ENCODE assay signal across 10 cellular contexts in the genomic region with DNA sequence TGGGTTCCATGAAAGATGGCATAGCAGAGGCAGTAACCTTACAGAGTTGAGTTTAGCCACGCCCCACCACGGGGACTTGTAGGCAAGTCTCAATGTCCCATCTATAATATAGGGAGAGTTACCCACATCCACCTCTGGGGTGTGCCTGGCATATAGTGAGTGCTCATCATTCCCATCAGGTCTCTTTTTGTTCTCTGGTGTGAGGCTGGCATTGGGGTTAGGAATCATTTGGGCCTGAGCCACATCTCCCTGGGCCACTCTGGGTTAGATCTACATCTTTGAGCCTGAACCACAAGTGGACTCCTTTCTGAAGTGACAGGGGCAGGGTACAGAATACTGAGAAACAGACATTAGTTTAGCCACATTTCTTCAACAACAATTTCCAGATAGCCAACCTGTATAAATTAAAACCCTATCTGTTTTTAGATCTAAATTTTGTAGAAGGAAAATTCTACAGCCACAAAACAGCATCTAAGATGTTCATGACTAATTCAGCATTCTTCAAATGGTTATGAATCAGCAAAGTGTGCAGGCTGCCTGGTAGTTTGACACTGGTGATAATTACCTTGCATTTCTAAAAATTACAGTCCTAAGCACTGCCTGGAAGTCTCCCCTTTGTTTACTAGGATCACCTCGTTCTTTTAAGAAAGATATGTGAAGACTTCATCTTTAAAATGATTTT. TPM values are rescaled to one million over a fixed set of nuclear protein-coding genes. Genes with fewer than 3 reads are reported as not detected.
DNase-seq lines count a peak whose midpoint lies in the region; ATAC-seq and TF ChIP-seq lines count a peak whose summit lies in the region.
"Had no signal": no experiment of that assay in that cellular context is flagged by ENCODE, and none has a peak within 500 bp of the region (broad histone marks: within the 10 kb centered on the region; RNA-seq: fewer than 3 reads in every experiment).

No MANE protein-coding gene starts in this region.

- H3K36me3 ChIP-seq in fibroblast of lung (ENCODE audit: control insufficient read depth, insufficient read depth, low read length) = no peaks in the 10 kb centered on the region
- H3K36me3 ChIP-seq in MG63 = no peaks in the 10 kb centered on the region
- no peaks in the 10 kb centered on the region for H3K36me3 ChIP-seq in sigmoid colon

- no peaks in the 10 kb centered on the region for H3K36me3 Mint-ChIP-seq in T-helper 17 cell (ENCODE audit: low read depth)

- ATAC-seq in GM21529 (IDR thresholded peaks at IDR 0.05; ENCODE audit: unreplicated experiment) (peak; percentile 48), T-helper 17 cell (peak; percentile 63), GM21367 (IDR thresholded peaks at IDR 0.05; ENCODE audit: unreplicated experiment) (no peak)

- H3K27ac ChIP-seq in AG04450 (ENCODE audit: low read depth, low read length) = peak overlapping the region; percentile 48
- H3K27ac ChIP-seq in fibroblast of lung (ENCODE audit: insufficient read depth, low read length) = peak overlapping the region; percentile 9
- no peak overlapping the region for H3K27ac ChIP-seq in sigmoid colon

- TF ChIP-seq CTCF in AG04450 (IDR thresholded peaks at IDR 0.05; ENCODE audit: low read depth, low read length) (no peak), fibroblast of lung (conservative IDR thresholded peaks at IDR 0.05 in 1 of 2, IDR thresholded peaks at IDR 0.05 in 1 of 2; ENCODE audit: low read depth in 1 of 2, low read length in 2 of 2) (no peak), sigmoid colon (IDR thresholded peaks at IDR 0.05) (no peak)

- H2AFZ ChIP-seq in fibroblast of lung (ENCODE audit: low read length) = no peak overlapping the region

- H4K20me1 ChIP-seq in fibroblast of lung (ENCODE audit: control insufficient read depth, extremely low read depth, insufficient read depth, low read length) = peaks cover 1% of the 10 kb centered on the region

- peak overlapping the region; percentile 46 for H3K4me2 ChIP-seq in fibroblast of lung (ENCODE audit: extremely low read depth, insufficient read depth, low read length)

- H3K27me3 Mint-ChIP-seq in T-helper 17 cell = no peaks in the 10 kb centered on the region

- CTCF ChIA-PET in AG04450 (lab: Charles Lee) = no interaction called here

- no peak for TF ChIP-seq POLR2A in sigmoid colon (IDR thresholded peaks at IDR 0.05)

- H3K27me3 ChIP-seq in AG04450 (ENCODE audit: control insufficient read depth, insufficient read depth, low read length) = no peaks in the 10 kb centered on the region
- H3K27me3 ChIP-seq in fibroblast of lung (ENCODE audit: control insufficient read depth, insufficient read depth, low read length) = no peaks in the 10 kb centered on the region
- H3K27me3 ChIP-seq in MG63 = no peaks in the 10 kb centered on the region
- no peaks in the 10 kb centered on the region for H3K27me3 ChIP-seq in sigmoid colon

- H3K27ac Mint-ChIP-seq in T-helper 17 cell = peak overlapping the region; percentile 68

- peaks cover 5% of the 10 kb centered on the region for H3K4me1 ChIP-seq in fibroblast of lung (ENCODE audit: control insufficient read depth, extremely low read depth, insufficient read depth, low read length)
- H3K4me1 ChIP-seq in sigmoid colon = peaks cover 0 to 14% (median 10%) of the 10 kb centered on the region in 4 donors

- H3K4me3 Mint-ChIP-seq in T-helper 17 cell = peak overlapping the region; percentile 31

- WGBS in sigmoid colon, 2 donors = 76% methylated on average over 3 of the region's 3 CpGs

- peaks cover 73% of the 10 kb centered on the region for H3K79me2 ChIP-seq in fibroblast of lung (ENCODE audit: control insufficient read depth, insufficient read depth, low read length)

- intact Hi-C loops in sigmoid colon (cut with DNase I) = no loop called here

- no peak for DNase-seq in AG04450 (ENCODE audit: low read depth, low spot score)
- DNase-seq in T-helper 17 cell = no peak
- DNase-seq in fibroblast of lung (ENCODE audit: low read depth in 2 of 2) = peak in 1 of 2 donors; percentile 79
- DNase-seq in MG63 = no peak
- no peak for DNase-seq in Ammon's horn (ENCODE audit: low spot score)
- DNase-seq in sigmoid colon = no peak
- DNase-seq: SHP77 treated with DMSO at 0.1 percent for 48 hours had no signal

- H3K9me3 ChIP-seq in AG04450 (ENCODE audit: control insufficient read depth, insufficient read depth, low read length) (no peaks in the 10 kb centered on the region), T-helper 17 cell (ENCODE audit: control insufficient read depth, low read length, poor library complexity, severe bottlenecking) (no peaks in the 10 kb centered on the region), fibroblast of lung (ENCODE audit: control insufficient read depth, insufficient read depth, low read depth, low read length) (no peaks in the 10 kb centered on the region), MG63 (no peaks in the 10 kb centered on the region), sigmoid colon (no peaks in the 10 kb centered on the region)

- no peak overlapping the region for H3K9ac ChIP-seq in fibroblast of lung (ENCODE audit: insufficient read depth, low read length)

- H3K4me3 ChIP-seq in AG04450 (ENCODE audit: low read depth, low read length) = no peak overlapping the region
- H3K4me3 ChIP-seq in fibroblast of lung (replicated peaks in 1 of 4; ENCODE audit: control extremely low read depth in 1 of 4, insufficient read depth in 1 of 4, low read depth in 3 of 4, low read length in 4 of 4) = no peak overlapping the region
- no peak overlapping the region for H3K4me3 ChIP-seq in MG63
- H3K4me3 ChIP-seq in sigmoid colon = no peak overlapping the region
- H3K4me3 ChIP-seq: lung had no signal

- H3K4me1 Mint-ChIP-seq in T-helper 17 cell = peaks cover 25% of the 10 kb centered on the region

- TF ChIP-seq EP300 in sigmoid colon (IDR thresholded peaks at IDR 0.05) = no peak

- POLR2A ChIA-PET in AG04450 (lab: Yijun Ruan, JAX) = no interaction called here

RNA-seq across cellular contexts. Expression of gene RNF24, which starts 20.1 kb away (rescaled TPM):
- polyA plus RNA-seq in AG04450 (2011; rRNA removed) (24.7 and 30.8 TPM in 2 replicates), fibroblast of lung (19.1 and 34.2 TPM in 2 replicates), sigmoid colon (1 to 10 TPM in 2 of 3 donors, under 1 TPM in 1; 0.60 to 4.6 (median 1.4) TPM)
- polyA minus RNA-seq in AG04450 (2011; rRNA and poly(A)+ RNA removed) = 22.3 and 27.0 TPM in 2 replicates
- total RNA-seq in T-helper 17 cell (10 to 100 TPM; 10.0 to 15.9 TPM), fibroblast of lung (21.8 and 41.0 TPM in 2 replicates), sigmoid colon (10 to 100 TPM in 2 of 4 donors, 1 to 10 TPM in 2; 5.6 to 11.0 (median 9.9) TPM)
- polyA plus RNA-seq in fibroblast of lung (2012) = 23.1 and 33.6 TPM in 2 replicates
- polyA minus RNA-seq in fibroblast of lung (ENCODE audit: low replicate concordance) = 60.4 and 109 TPM in 2 replicates
- 2.8 and 4.6 TPM in 2 replicates for total RNA-seq in MG63 (2014; rRNA removed; shearing (Covaris generic); ENCODE audit: low replicate concordance)

Comparison
In these comparisons a context has a peak if more than half of its experiments do, and no peak if none do; other contexts are left out.
1. H3K27ac ChIP-seq: peak in AG04450 (single experiment) and fibroblast of lung (single experiment); none in sigmoid colon (0 of 4).